30 cellular contexts compared by ENCODE assay signal in the genomic region with DNA sequence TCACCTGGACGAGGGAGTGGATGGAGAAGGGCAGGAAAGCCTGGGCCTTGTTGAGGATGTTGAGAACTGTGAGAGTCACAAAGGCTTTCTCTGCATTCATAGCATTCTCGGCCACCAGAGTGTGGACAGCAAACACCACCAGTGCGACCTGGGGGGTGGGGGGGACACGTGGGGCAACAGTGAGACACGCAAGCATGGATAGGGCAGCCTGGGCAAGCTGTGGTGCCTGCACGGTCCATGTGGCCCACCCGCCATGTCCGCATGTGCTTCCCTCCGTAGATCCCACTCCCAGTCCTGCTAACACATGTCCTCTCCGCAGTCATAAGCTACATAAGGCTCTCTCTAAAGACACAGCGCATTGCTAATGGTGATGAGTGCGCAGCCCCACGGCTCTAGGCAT. TPM values are rescaled to one million over a fixed set of nuclear protein-coding genes. Genes with fewer than 3 reads are reported as not detected.
DNase-seq lines count a peak whose midpoint lies in the region; ATAC-seq, FAIRE-seq and TF ChIP-seq lines count a peak whose summit lies in the region.
"Had no signal": no experiment of that assay in that cellular context is flagged by ENCODE, and none has a peak within 500 bp of the region (broad histone marks: within the 10 kb centered on the region; RNA-seq: fewer than 3 reads in every experiment).

No MANE protein-coding gene starts in this region.

- H3K27ac Mint-ChIP-seq in activated CD4-positive, alpha-beta T cell treated with anti-CD3 and anti-CD28 coated beads, Interleukin-2, amount 10 ng/mL, durations not matched to agents 7 days and 5 days = no peak overlapping the region
- H3K27ac Mint-ChIP-seq: CD14-positive monocyte; CD4-positive, CD25-positive, alpha-beta regulatory T cell; CD8-positive, alpha-beta memory T cell had no signal

- no peaks in the 10 kb centered on the region for H3K79me2 ChIP-seq in HepG2 (ENCODE audit: insufficient read depth, low read length)

- H4K20me1 ChIP-seq in HepG2 (ENCODE audit: insufficient read depth, low read length) = 0 out of 2 replicates have a peak, but pooled peaks cover 7% of the 10 kb centered on the region
- H4K20me1 ChIP-seq: BLaER1 had no signal

- H3K9me3 ChIP-seq in HepG2 (ENCODE audit: low read length) (no peaks in the 10 kb centered on the region), neuronal stem cell (replicated peaks in 1 of 2; ENCODE audit: control insufficient read depth in 2 of 2, insufficient read depth in 1 of 2, low read depth in 1 of 2, low read length in 2 of 2) (no peaks in the 10 kb centered on the region)
- H3K9me3 ChIP-seq: BE2C, BLaER1 had no signal

- in situ Hi-C loops in HepG2 (cut with HindIII; ENCODE audit: extremely low pct_ligation_motif_present, low pct_unique_long_range_greater_than_20kb) (no loop called here), GM13976 (cut with MboI; ENCODE audit: low sequenced_read_pairs, unreplicated experiment) (no loop called here)

- H3K4me3 Mint-ChIP-seq in activated CD4-positive, alpha-beta T cell treated with anti-CD3 and anti-CD28 coated beads, Interleukin-2, amount 10 ng/mL, durations not matched to agents 7 days and 5 days = no peak overlapping the region
- H3K4me3 Mint-ChIP-seq: CD14-positive monocyte; CD4-positive, alpha-beta memory T cell; CD4-positive, CD25-positive, alpha-beta regulatory T cell; CD8-positive, alpha-beta memory T cell had no signal

- H3K36me3 Mint-ChIP-seq in activated CD4-positive, alpha-beta T cell treated with anti-CD3 and anti-CD28 coated beads, Interleukin-2, amount 10 ng/mL, durations not matched to agents 7 days and 5 days (ENCODE audit: low read depth) = no peaks in the 10 kb centered on the region
- H3K36me3 Mint-ChIP-seq: CD4-positive, alpha-beta memory T cell; CD4-positive, CD25-positive, alpha-beta regulatory T cell; CD8-positive, alpha-beta memory T cell had no signal

- no peak for TF ChIP-seq RAD21 in HepG2 (CRISPR knock-in tag; IDR thresholded peaks at IDR 0.05)

- H2BK15ac ChIP-seq in neuronal stem cell (ENCODE audit: low read length) = no peak overlapping the region

- H3K23ac ChIP-seq in neuronal stem cell (ENCODE audit: low read depth, low read length, poor library complexity) = no peak overlapping the region

- BruUV-seq in HepG2 (replicated peaks; lab: Mats Ljungman, UMichigan) = no TSS peak

- no peak overlapping the region for H2BK5ac ChIP-seq in neuronal stem cell (ENCODE audit: low read length)

- DNase-seq in bronchial epithelial cell (ENCODE audit: low read depth) (no peak), HepG2 (ENCODE audit: low spot score) (no peak), neuronal stem cell (ENCODE audit: low spot score) (no peak), GM13976 (ENCODE audit: low spot score) (no peak)
- no peak for DNase-seq in activated CD4-positive, alpha-beta T cell treated with anti-CD3 and anti-CD28 coated beads, Interleukin-2, amount 10 ng/mL, durations not matched to agents 7 days and 5 days
- DNase-seq: 8988T; ACHN; BE2C; C1 segment of cervical spinal cord; CD4-positive, alpha-beta memory T cell; CD4-positive, CD25-positive, alpha-beta regulatory T cell; CD8-positive, alpha-beta memory T cell; COR-L47; DMS 273 treated with DMSO at 0.1 percent for 48 hours; DMS153; DMS53; DMS79; DND-41; EL; GDM1 had no signal

- H3K4me3 ChIP-seq in bronchial epithelial cell (ENCODE audit: low read depth, low read length) (no peak overlapping the region), HepG2 (replicated peaks in 1 of 3; ENCODE audit: insufficient read depth in 1 of 3, low read depth in 2 of 3, low read length in 3 of 3) (no peak overlapping the region), neuronal stem cell (ENCODE audit: low read length in 2 of 2) (no peak overlapping the region)
- H3K4me3 ChIP-seq: BLaER1, GM12878 had no signal

- H2AK5ac ChIP-seq in neuronal stem cell (ENCODE audit: low read depth, low read length) = peak overlapping the region; percentile 32

- FAIRE-seq in bronchial epithelial cell (lab: Jason Lieb, UNC) (peak; percentile 13), HepG2 (lab: Jason Lieb, UNC) (no peak)
- FAIRE-seq: A204.1, GM12878, GM12892, GM19239 had no signal

- peak overlapping the region; percentile 36 for H3K18ac ChIP-seq in neuronal stem cell (ENCODE audit: low read length)

- H3K27me3 Mint-ChIP-seq in activated CD4-positive, alpha-beta T cell treated with anti-CD3 and anti-CD28 coated beads, Interleukin-2, amount 10 ng/mL, durations not matched to agents 7 days and 5 days = no peaks in the 10 kb centered on the region

- 98% methylated on average over 13 of the region's 13 CpGs for WGBS in HepG2 (ENCODE audit: low lambda C conversion rate)
- WGBS in neuronal stem cell (ENCODE audit: extremely low coverage in 2 of 2, insufficient read length in 2 of 2, insufficient replicate concordance in 1 of 2), 2 donors = no CpG with 5 or more reads among the region's 13 CpGs

- CTCF ChIA-PET in HepG2 (lab: Yijun Ruan, JAX; ENCODE audit: low intra/inter-chr PET ratio, low total read pairs) = no interaction called here
- CTCF ChIA-PET in activated CD4-positive, alpha-beta T cell treated with anti-CD3 and anti-CD28 coated beads, Interleukin-2, amount 10 ng/mL, durations not matched to agents 7 days and 5 days (lab: Charles Lee) = no interaction called here

- H2AFZ ChIP-seq in HepG2 (ENCODE audit: low read length) = no peak overlapping the region
- no peak overlapping the region for H2AFZ ChIP-seq in neuronal stem cell (ENCODE audit: low read length)

- peak in 1 of 2 experiments; percentile 41; a peak in 1 of 4 replicates for TF ChIP-seq POLR2A in HepG2 (IDR thresholded peaks at IDR 0.05; ENCODE audit: insufficient read depth in 1 of 2, low read depth in 2 of 2, low read length in 2 of 2)

- H3K79me1 ChIP-seq in neuronal stem cell (ENCODE audit: low read depth, low read length) = no peaks in the 10 kb centered on the region

- no peak; the same call in 2 of the 3 replicates for ATAC-seq in HepG2
- ATAC-seq in GM18868 (IDR thresholded peaks at IDR 0.05; ENCODE audit: unreplicated experiment) = no peak
- no peak for ATAC-seq in HG03521 (IDR thresholded peaks at IDR 0.05; ENCODE audit: unreplicated experiment)
- ATAC-seq: GM12878 had no signal

- TF ChIP-seq CTCF in bronchial epithelial cell (IDR thresholded peaks at IDR 0.05; ENCODE audit: insufficient read depth, low read length, severe bottlenecking) (no peak), HepG2 (CRISPR knock-in tag; IDR thresholded peaks at IDR 0.05) (no peak), GM13976 (IDR thresholded peaks at IDR 0.05; ENCODE audit: borderline replicate concordance, control extremely low read depth, extremely low read depth, insufficient read depth, missing control alignments) (no peak)

- intact Hi-C loops in HepG2 (cut with micrococcal nuclease; ENCODE audit: unreplicated experiment) = loop anchor here (5.0 kb wide), 1 partner anchor 422 kb away; no protein-coding TSS in a partner anchor

- H2BK120ac ChIP-seq in neuronal stem cell (ENCODE audit: low read depth, low read length) = no peak overlapping the region

- no peaks in the 10 kb centered on the region for H3K36me3 ChIP-seq in bronchial epithelial cell (ENCODE audit: control insufficient read depth, insufficient read depth, low read length)
- H3K36me3 ChIP-seq in HepG2 (replicated peaks in 1 of 2; ENCODE audit: control insufficient read depth in 1 of 2, insufficient read depth in 2 of 2, low read length in 2 of 2) = peaks cover 59 to 79% of the 10 kb centered on the region in 2 experiments
- H3K36me3 ChIP-seq in neuronal stem cell (replicated peaks in 1 of 2; ENCODE audit: control insufficient read depth in 2 of 2, insufficient read depth in 2 of 2, low read length in 2 of 2) = no peaks in the 10 kb centered on the region
- H3K36me3 ChIP-seq: BE2C, BLaER1 had no signal

- H3K4me1 ChIP-seq in HepG2 (ENCODE audit: insufficient read depth, low read length) = no peaks in the 10 kb centered on the region
- no peaks in the 10 kb centered on the region for H3K4me1 ChIP-seq in neuronal stem cell (ENCODE audit: control insufficient read depth in 2 of 2, insufficient read depth in 1 of 2, low read depth in 1 of 2, low read length in 2 of 2)
- H3K4me1 ChIP-seq: BE2C had no signal

- no peak overlapping the region for H4K91ac ChIP-seq in neuronal stem cell (ENCODE audit: low read depth, low read length, poor library complexity)

- no peak overlapping the region for H3K9ac ChIP-seq in HepG2 (ENCODE audit: insufficient read depth, low read depth, low read length)
- no peak overlapping the region for H3K9ac ChIP-seq in neuronal stem cell (ENCODE audit: low read depth, low read length, poor library complexity)
- H3K9ac ChIP-seq: BLaER1 had no signal

- no peak overlapping the region for H3K4ac ChIP-seq in neuronal stem cell (ENCODE audit: low read length)

- H3K27ac ChIP-seq in HepG2 (ENCODE audit: extremely low read length, insufficient read depth, low read length) (no peak overlapping the region), neuronal stem cell (replicated peaks; ENCODE audit: low read length) (no peak overlapping the region)
- H3K27ac ChIP-seq: BLaER1 had no signal

- POLR2A ChIA-PET in HepG2 (lab: Yijun Ruan, JAX) = no interaction called here
- POLR2A ChIA-PET in activated CD4-positive, alpha-beta T cell treated with anti-CD3 and anti-CD28 coated beads, Interleukin-2, amount 10 ng/mL, durations not matched to agents 7 days and 5 days (lab: Charles Lee) = no interaction called here

- H3K9me3 Mint-ChIP-seq in activated CD4-positive, alpha-beta T cell treated with anti-CD3 and anti-CD28 coated beads, Interleukin-2, amount 10 ng/mL, durations not matched to agents 7 days and 5 days = no peaks in the 10 kb centered on the region
- H3K9me3 Mint-ChIP-seq: CD14-positive monocyte; CD4-positive, alpha-beta memory T cell had no signal

- H3K4me2 ChIP-seq in HepG2 (ENCODE audit: low read depth, low read length) = no peak overlapping the region
- H3K4me2 ChIP-seq in neuronal stem cell (ENCODE audit: insufficient read depth, low read length, poor library complexity, severe bottlenecking) = no peak overlapping the region
- H3K4me2 ChIP-seq: BLaER1 had no signal

- H2BK12ac ChIP-seq in neuronal stem cell (ENCODE audit: low read length) = no peak overlapping the region

- H3K27me3 ChIP-seq in bronchial epithelial cell (ENCODE audit: control insufficient read depth, insufficient read depth, low read length) (no peaks in the 10 kb centered on the region), HepG2 (ENCODE audit: control insufficient read depth in 1 of 2, insufficient read depth in 2 of 2, low read length in 2 of 2) (no peaks in the 10 kb centered on the region), neuronal stem cell (ENCODE audit: control insufficient read depth in 3 of 3, insufficient read depth in 3 of 3, low read depth in 1 of 3, low read length in 3 of 3) (peaks cover 0 to 4% (median 0%) of the 10 kb centered on the region in 3 experiments)
- H3K27me3 ChIP-seq: BE2C, BLaER1 had no signal

- TF ChIP-seq EP300 in HepG2 (IDR thresholded peaks at IDR 0.05; ENCODE audit: low read depth in 2 of 2, low read length in 2 of 2) (no peak), HepG2 (CRISPR knock-in tag; IDR thresholded peaks at IDR 0.05; ENCODE audit: borderline replicate concordance) (no peak)

- H3K14ac ChIP-seq in neuronal stem cell (ENCODE audit: low read length) = peak overlapping the region; percentile 9

- H4K8ac ChIP-seq in neuronal stem cell (ENCODE audit: low read depth, low read length) = no peak overlapping the region

- H3K4me1 Mint-ChIP-seq in activated CD4-positive, alpha-beta T cell treated with anti-CD3 and anti-CD28 coated beads, Interleukin-2, amount 10 ng/mL, durations not matched to agents 7 days and 5 days = no peaks in the 10 kb centered on the region
- H3K4me1 Mint-ChIP-seq: CD8-positive, alpha-beta memory T cell had no signal

RNA-seq across cellular contexts. Expression of gene ABCC6, which starts 34.5 kb away (rescaled TPM):
- total RNA-seq in bronchial epithelial cell (under 0.01 TPM in 1 of 2 replicates, not detected in the other), HepG2 (2016; rRNA removed; fragmentation: Illumina TruSeq; extraction: Trizol) (69.0 and 105 TPM in 2 replicates)
- total RNA-seq in HepG2 (2016; cell fraction: cytosol; rRNA removed; fragmentation: Illumina TruSeq; extraction: Trizol; ENCODE audit: low read depth) = 46.6 and 50.0 TPM in 2 replicates
- total RNA-seq in HepG2 (2016; cell fraction: insoluble cytoplasmic fraction; rRNA removed; fragmentation: Illumina TruSeq; extraction: Trizol) = 66.2 and 111 TPM in 2 replicates
- total RNA-seq in HepG2 (2016; cell fraction: membrane; rRNA removed; fragmentation: Illumina TruSeq; extraction: Trizol) = 72.4 and 74.0 TPM in 2 replicates
- total RNA-seq in HepG2 (2016; cell fraction: nucleus; rRNA removed; fragmentation: Illumina TruSeq; extraction: Trizol) = 130 and 145 TPM in 2 replicates
- polyA plus RNA-seq in HepG2 (2011; rRNA removed) = 82.4 and 93.6 TPM in 2 replicates
- 54.2 and 60.1 TPM in 2 replicates for polyA plus RNA-seq in HepG2 (2011; cell fraction: cytosol; rRNA removed)
- polyA plus RNA-seq in HepG2 (2011; cell fraction: nucleus; rRNA removed) = 278 and 296 TPM in 2 replicates
- 40.5 and 55.8 TPM in 2 replicates for polyA plus RNA-seq in HepG2 (2012)
- polyA plus RNA-seq in HepG2 (2016; cell fraction: cytosol; fragmentation: Illumina TruSeq; extraction: Trizol; ENCODE audit: low read depth) = 42.5 and 47.9 TPM in 2 replicates
- 81.9 and 89.8 TPM in 2 replicates for polyA plus RNA-seq in HepG2 (2016; cell fraction: insoluble cytoplasmic fraction; fragmentation: Illumina TruSeq; extraction: Trizol; ENCODE audit: low read depth)
- 76.1 and 80.8 TPM in 2 replicates for polyA plus RNA-seq in HepG2 (2016; cell fraction: membrane; fragmentation: Illumina TruSeq; extraction: Trizol; ENCODE audit: low read depth)
- 234 and 237 TPM in 2 replicates for polyA plus RNA-seq in HepG2 (2016; cell fraction: nucleus; fragmentation: Illumina TruSeq; extraction: Trizol; ENCODE audit: insufficient read depth, low read depth)
- 3.8 and 144 TPM in 2 replicates for polyA minus RNA-seq in HepG2 (2011; rRNA and poly(A)+ RNA removed; ENCODE audit: low replicate concordance)
- polyA minus RNA-seq in HepG2 (2011; cell fraction: cytosol; rRNA and poly(A)+ RNA removed) = 22.9 and 30.3 TPM in 2 replicates
- 184 and 244 TPM in 2 replicates for polyA minus RNA-seq in HepG2 (2011; cell fraction: nucleus; rRNA and poly(A)+ RNA removed)
- 3.5 TPM for polyA plus RNA-seq in neuronal stem cell (2013, experiment 1 of 2)
- polyA plus RNA-seq in neuronal stem cell (2013, experiment 2 of 2) = 3.7 TPM
- not detected for total RNA-seq in activated CD4-positive, alpha-beta T cell treated with anti-CD3 and anti-CD28 coated beads, Interleukin-2, amount 10 ng/mL, durations not matched to agents 7 days and 5 days
- total RNA-seq: A673; CD4-positive, alpha-beta memory T cell; CD4-positive, CD25-positive, alpha-beta regulatory T cell; CD8-positive, alpha-beta memory T cell; Daoy; GM12878 had no signal

RNA-seq across cellular contexts. Expression of gene NOMO3, which starts 43.5 kb away (rescaled TPM):
- total RNA-seq in bronchial epithelial cell = 27.1 and 31.1 TPM in 2 replicates
- 17.2 and 44.0 TPM in 2 replicates for total RNA-seq in HepG2 (2016; rRNA removed; fragmentation: Illumina TruSeq; extraction: Trizol)
- 31.5 and 33.0 TPM in 2 replicates for total RNA-seq in HepG2 (2016; cell fraction: cytosol; rRNA removed; fragmentation: Illumina TruSeq; extraction: Trizol; ENCODE audit: low read depth)
- total RNA-seq in HepG2 (2016; cell fraction: insoluble cytoplasmic fraction; rRNA removed; fragmentation: Illumina TruSeq; extraction: Trizol) = 14.3 and 47.7 TPM in 2 replicates
- total RNA-seq in HepG2 (2016; cell fraction: membrane; rRNA removed; fragmentation: Illumina TruSeq; extraction: Trizol) = 25.3 and 26.3 TPM in 2 replicates
- 79.2 and 109 TPM in 2 replicates for total RNA-seq in HepG2 (2016; cell fraction: nucleus; rRNA removed; fragmentation: Illumina TruSeq; extraction: Trizol)
- 80.8 and 85.8 TPM in 2 replicates for polyA plus RNA-seq in HepG2 (2011; rRNA removed)
- 22.4 and 52.5 TPM in 2 replicates for polyA plus RNA-seq in HepG2 (2011; cell fraction: cytosol; rRNA removed)
- polyA plus RNA-seq in HepG2 (2011; cell fraction: nucleus; rRNA removed) = 206 and 219 TPM in 2 replicates
- 98.9 and 131 TPM in 2 replicates for polyA plus RNA-seq in HepG2 (2012)
- polyA plus RNA-seq in HepG2 (2016; cell fraction: cytosol; fragmentation: Illumina TruSeq; extraction: Trizol; ENCODE audit: low read depth) = 2.0 and 3.3 TPM in 2 replicates
- 7.8 and 8.3 TPM in 2 replicates for polyA plus RNA-seq in HepG2 (2016; cell fraction: insoluble cytoplasmic fraction; fragmentation: Illumina TruSeq; extraction: Trizol; ENCODE audit: low read depth)
- polyA plus RNA-seq in HepG2 (2016; cell fraction: membrane; fragmentation: Illumina TruSeq; extraction: Trizol; ENCODE audit: low read depth) = 3.5 and 4.3 TPM in 2 replicates
- polyA plus RNA-seq in HepG2 (2016; cell fraction: nucleus; fragmentation: Illumina TruSeq; extraction: Trizol; ENCODE audit: insufficient read depth, low read depth) = 123 and 146 TPM in 2 replicates
- 124 and 446 TPM in 2 replicates for polyA minus RNA-seq in HepG2 (2011; rRNA and poly(A)+ RNA removed; ENCODE audit: low replicate concordance)
- polyA minus RNA-seq in HepG2 (2011; cell fraction: cytosol; rRNA and poly(A)+ RNA removed) = 66.0 and 80.2 TPM in 2 replicates
- 170 and 246 TPM in 2 replicates for polyA minus RNA-seq in HepG2 (2011; cell fraction: nucleus; rRNA and poly(A)+ RNA removed)
- polyA plus RNA-seq in neuronal stem cell (2013, experiment 1 of 2) = 27.7 TPM
- polyA plus RNA-seq in neuronal stem cell (2013, experiment 2 of 2) = 28.7 TPM
- total RNA-seq in activated CD4-positive, alpha-beta T cell treated with anti-CD3 and anti-CD28 coated beads, Interleukin-2, amount 10 ng/mL, durations not matched to agents 7 days and 5 days = 10 to 100 TPM; 40.2 to 44.9 TPM

Comparison
In these comparisons a context has a peak if more than half of its experiments do, and no peak if none do; other contexts are left out.
1. RNA of gene ABCC6, which starts 34.5 kb away (total RNA-seq): 46.6 to 145 TPM in HepG2; not detected in activated CD4-positive, alpha-beta T cell treated with anti-CD3 and anti-CD28 coated beads, Interleukin-2, amount 10 ng/mL, durations not matched to agents 7 days and 5 days and under 0.01 TPM in bronchial epithelial cell; every median in the first group is over 10 times any median in the second.